Comparison of ENCODE assay signal across 18 cellular contexts in genomic region chrX:131477498-131477897, GRCh38.
DNase-seq lines count a peak whose midpoint lies in the region; ATAC-seq and TF ChIP-seq lines count a peak whose summit lies in the region.
"Had no signal": no experiment of that assay in that cellular context is flagged by ENCODE, and none has a peak within 500 bp of the region (broad histone marks: within the 10 kb centered on the region; RNA-seq: fewer than 3 reads in every experiment).

No MANE protein-coding gene starts in this region.

- peaks cover 5 to 7% of the 10 kb centered on the region in 2 donors for H3K9me3 Mint-ChIP-seq in stimulated activated naive CD8-positive, alpha-beta T cell treated with anti-CD3 and anti-CD28 coated beads, Interleukin-15, amount 100 ng/mL, for 72 hours

- H3K4me3 Mint-ChIP-seq in stimulated activated naive CD8-positive, alpha-beta T cell treated with anti-CD3 and anti-CD28 coated beads, Interleukin-15, amount 100 ng/mL, for 72 hours, result no peak overlapping the region
- H3K4me3 Mint-ChIP-seq: B cell, HFFc6 had no signal

- in situ Hi-C loops in GM13976 (cut with MboI; ENCODE audit: low sequenced_read_pairs, unreplicated experiment), result no loop called here

- TF ChIP-seq CTCF in GM13976 (IDR thresholded peaks at IDR 0.05; ENCODE audit: borderline replicate concordance, control extremely low read depth, extremely low read depth, insufficient read depth, missing control alignments), result no peak

- H3K4me1 Mint-ChIP-seq in stimulated activated naive CD8-positive, alpha-beta T cell treated with anti-CD3 and anti-CD28 coated beads, Interleukin-15, amount 100 ng/mL, for 72 hours, result no peaks in the 10 kb centered on the region
- H3K4me1 Mint-ChIP-seq: B cell had no signal

- H3K27me3 Mint-ChIP-seq in stimulated activated naive CD8-positive, alpha-beta T cell treated with anti-CD3 and anti-CD28 coated beads, Interleukin-15, amount 100 ng/mL, for 72 hours, result peaks cover 18% of the 10 kb centered on the region
- H3K27me3 Mint-ChIP-seq: B cell had no signal

- peak; percentile 8 for DNase-seq in NCI-H146 (lab: John Stamatoyannopoulos, UW)
- DNase-seq in NCI-H146 treated with DMSO at 0.1 percent for 48 hours (lab: John Stamatoyannopoulos, UW; ENCODE audit: unreplicated experiment), result no peak
- DNase-seq in NCI-H748 (lab: John Stamatoyannopoulos, UW; ENCODE audit: unreplicated experiment), result peak; percentile 78
- peak; percentile 53 for DNase-seq in iPS DF 4.7 (ENCODE audit: extremely low read depth, low spot score)
- no peak for DNase-seq in GM13976 (ENCODE audit: low spot score)
- no peak for DNase-seq in stimulated activated naive CD8-positive, alpha-beta T cell treated with anti-CD3 and anti-CD28 coated beads, Interleukin-15, amount 100 ng/mL, for 72 hours
- DNase-seq in NCI-H526 (lab: John Stamatoyannopoulos, UW), result no peak
- DNase-seq: 8988T, GDM1, HFFc6, MM.1S, NCI-H1092, NCI-H1694 treated with DMSO at 0.1 percent for 48 hours, NCI-H226, NCI-H774, SHP77 had no signal

- ATAC-seq in stimulated activated naive CD8-positive, alpha-beta T cell treated with anti-CD3 and anti-CD28 coated beads, Interleukin-15, amount 100 ng/mL, for 72 hours, result no peak
- ATAC-seq in GM18520 (IDR thresholded peaks at IDR 0.05; ENCODE audit: unreplicated experiment), result no peak

- no peak overlapping the region for H3K27ac Mint-ChIP-seq in stimulated activated naive CD8-positive, alpha-beta T cell treated with anti-CD3 and anti-CD28 coated beads, Interleukin-15, amount 100 ng/mL, for 72 hours
- H3K27ac Mint-ChIP-seq: B cell, HFFc6 had no signal

Comparison
In these comparisons a context has a peak if more than half of its experiments do, and no peak if none do; other contexts are left out.
1. DNase-seq: peak in NCI-H146 (single experiment), NCI-H748 (single experiment) and iPS DF 4.7 (single experiment); none in NCI-H146 treated with DMSO at 0.1 percent for 48 hours (single experiment), GM13976 (single experiment), stimulated activated naive CD8-positive, alpha-beta T cell treated with anti-CD3 and anti-CD28 coated beads, Interleukin-15, amount 100 ng/mL, for 72 hours (0 of 2) and NCI-H526 (0 of 2).